In genomic region chr5:59790399-59791130, GRCh38 we compare ENCODE assay signal across 9 cellular contexts.
DNase-seq lines count a peak whose midpoint lies in the region; ATAC-seq and TF ChIP-seq lines count a peak whose summit lies in the region.
"Had no signal": no experiment of that assay in that cellular context is flagged by ENCODE, and none has a peak within 500 bp of the region (broad histone marks: within the 10 kb centered on the region; RNA-seq: fewer than 3 reads in every experiment).

No MANE protein-coding gene starts in this region.

- H3K4me1 Mint-ChIP-seq in activated naive CD4-positive, alpha-beta T cell treated with anti-CD3 and anti-CD28 coated beads, Interleukin-2, amount 50 U/mL, for 24 hours = no peaks in the 10 kb centered on the region
- no peaks in the 10 kb centered on the region for H3K4me1 Mint-ChIP-seq in effector memory CD8-positive, alpha-beta T cell (ENCODE audit: low read depth in 2 of 2)

- H3K36me3 ChIP-seq in HUES64 (ENCODE audit: insufficient read depth, low read length) (no peaks in the 10 kb centered on the region), stomach (no peaks in the 10 kb centered on the region)

- peak overlapping the region; percentile 31 for H3K27ac Mint-ChIP-seq in activated naive CD4-positive, alpha-beta T cell treated with anti-CD3 and anti-CD28 coated beads, Interleukin-2, amount 50 U/mL, for 24 hours
- H3K27ac Mint-ChIP-seq in effector memory CD8-positive, alpha-beta T cell = no peak overlapping the region

- H3K27me3 ChIP-seq in HUES64 (ENCODE audit: insufficient read depth, low read length) (no peaks in the 10 kb centered on the region), stomach (no peaks in the 10 kb centered on the region)

- no peak for TF ChIP-seq EP300 in stomach (IDR thresholded peaks at IDR 0.05)

- TF ChIP-seq POLR2A in stomach (IDR thresholded peaks at IDR 0.05) = no peak

- no peaks in the 10 kb centered on the region for H3K36me3 Mint-ChIP-seq in activated naive CD4-positive, alpha-beta T cell treated with anti-CD3 and anti-CD28 coated beads, Interleukin-2, amount 50 U/mL, for 24 hours
- no peaks in the 10 kb centered on the region for H3K36me3 Mint-ChIP-seq in effector memory CD8-positive, alpha-beta T cell (ENCODE audit: insufficient read depth)

- peak; percentile 45 for ATAC-seq in effector memory CD8-positive, alpha-beta T cell (replicated peaks)

- DNase-seq in activated naive CD4-positive, alpha-beta T cell (lab: John Stamatoyannopoulos, UW) = no peak
- no peak for DNase-seq in effector memory CD8-positive, alpha-beta T cell
- no peak for DNase-seq in stomach
- no peak for DNase-seq in GM19240 (ENCODE audit: insufficient read length, low spot score)
- no peak for DNase-seq in SIG-M5 treated with dmso at 0.1 percent for 504 hours (lab: John Stamatoyannopoulos, UW; ENCODE audit: unreplicated experiment)
- DNase-seq in cerebellar nuclear complex (lab: John Stamatoyannopoulos, UW) = no peak
- DNase-seq: DND-41 had no signal

- no peaks in the 10 kb centered on the region for H3K9me3 Mint-ChIP-seq in activated naive CD4-positive, alpha-beta T cell treated with anti-CD3 and anti-CD28 coated beads, Interleukin-2, amount 50 U/mL, for 24 hours
- no peaks in the 10 kb centered on the region for H3K9me3 Mint-ChIP-seq in effector memory CD8-positive, alpha-beta T cell

- peak overlapping the region; percentile 3 for H3K4me3 Mint-ChIP-seq in activated naive CD4-positive, alpha-beta T cell treated with anti-CD3 and anti-CD28 coated beads, Interleukin-2, amount 50 U/mL, for 24 hours
- H3K4me3 Mint-ChIP-seq in effector memory CD8-positive, alpha-beta T cell = no peak overlapping the region

- no peak overlapping the region for H3K27ac ChIP-seq in HUES64 (ENCODE audit: low read depth, low read length)
- peak overlapping the region in 4 of 5 donors; percentile 30 to 68 (median 64) for H3K27ac ChIP-seq in stomach

- H3K9ac ChIP-seq in HUES64 (ENCODE audit: low read depth, low read length) = 0 out of 2 replicates have a peak overlapping the region, but pooled peaks have one; percentile 20

- peaks cover 18% of the 10 kb centered on the region for H3K4me1 ChIP-seq in HUES64 (ENCODE audit: insufficient read depth, low read length)
- peaks cover 0 to 27% (median 5%) of the 10 kb centered on the region in 4 donors for H3K4me1 ChIP-seq in stomach

- no peak for TF ChIP-seq CTCF in stomach (IDR thresholded peaks at IDR 0.05)

- H3K9me3 ChIP-seq in HUES64 (ENCODE audit: insufficient read depth, low read depth, low read length) (no peaks in the 10 kb centered on the region), stomach (no peaks in the 10 kb centered on the region)

- H3K4me3 ChIP-seq in HUES64 (ENCODE audit: low read length) = no peak overlapping the region
- peak overlapping the region in 1 of 4 donors; percentile 7 for H3K4me3 ChIP-seq in stomach

- H3K27me3 Mint-ChIP-seq in activated naive CD4-positive, alpha-beta T cell treated with anti-CD3 and anti-CD28 coated beads, Interleukin-2, amount 50 U/mL, for 24 hours = peaks cover 7% of the 10 kb centered on the region
- peaks cover 0 to 9% of the 10 kb centered on the region in 2 donors for H3K27me3 Mint-ChIP-seq in effector memory CD8-positive, alpha-beta T cell

- intact Hi-C loops in stomach (cut with DNase I; ENCODE audit: low total_unique reads) = no loop called here

- WGBS in HUES64 = 81% methylated on average over 12 of the region's 12 CpGs
- 59 to 64% (median 61%) methylated on average over 12 of the region's 12 CpGs for WGBS in stomach, 5 donors
